11 cellular contexts compared by ENCODE assay signal in the genomic region with DNA sequence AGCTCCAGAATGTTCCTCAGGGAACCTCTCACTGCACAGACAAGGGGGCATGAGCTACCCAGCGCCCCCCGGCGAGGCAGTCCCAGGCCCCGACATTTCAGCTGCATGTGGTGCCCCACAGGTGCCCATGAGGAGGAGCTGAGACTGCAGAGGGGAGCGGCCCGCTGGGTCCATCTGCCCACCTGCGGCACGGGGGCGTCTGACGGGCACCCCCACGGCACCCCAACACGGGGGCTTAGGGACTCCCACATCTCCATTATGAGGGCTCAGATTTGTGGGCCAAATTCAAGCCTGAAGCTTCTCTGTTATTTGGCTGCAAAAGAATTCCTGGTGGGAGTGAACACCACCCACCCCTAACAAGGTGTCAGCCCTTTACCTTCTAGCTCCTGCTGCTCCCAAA.
DNase-seq lines count a peak whose midpoint lies in the region; ATAC-seq and TF ChIP-seq lines count a peak whose summit lies in the region.
"Had no signal": no experiment of that assay in that cellular context is flagged by ENCODE, and none has a peak within 500 bp of the region (broad histone marks: within the 10 kb centered on the region; RNA-seq: fewer than 3 reads in every experiment).

No MANE protein-coding gene starts in this region.

- H3K4me3 ChIP-seq in HUES48 (ENCODE audit: low read depth, low read length), result no peak overlapping the region
- no peak overlapping the region for H3K4me3 ChIP-seq in neuronal stem cell (ENCODE audit: low read length in 2 of 2)
- no peak overlapping the region for H3K4me3 ChIP-seq in lower lobe of right lung
- H3K4me3 ChIP-seq: cardiac muscle cell had no signal

- H3K27ac ChIP-seq in HUES48 (ENCODE audit: low read depth, low read length) (peak overlapping the region; percentile 77), neuronal stem cell (replicated peaks; ENCODE audit: low read length) (no peak overlapping the region), lower lobe of right lung (no peak overlapping the region)
- H3K27ac ChIP-seq: cardiac muscle cell had no signal

- no peak overlapping the region for H2BK120ac ChIP-seq in neuronal stem cell (ENCODE audit: low read depth, low read length)

- H3K27ac Mint-ChIP-seq in activated CD4-positive, alpha-beta T cell treated with anti-CD3 and anti-CD28 coated beads, Interleukin-2, amount 10 ng/mL, durations not matched to agents 24 days and 14 days, result peak overlapping the region; percentile 78
- H3K27ac Mint-ChIP-seq in brain, result peak overlapping the region in 3 of 5 experiments; percentile 86 to 89 (median 89)
- H3K27ac Mint-ChIP-seq: nephron progenitor cell had no signal

- no peak for DNase-seq in activated CD4-positive, alpha-beta T cell treated with anti-CD3 and anti-CD28 coated beads, Interleukin-2, amount 10 ng/mL, durations not matched to agents 24 days and 14 days
- no peak for DNase-seq in activated CD4-positive, alpha-beta T cell treated with anti-CD3 and anti-CD28 coated beads, Interleukin-2, amount 50 U/mL, for 1 hour
- no peak for DNase-seq in neuronal stem cell (ENCODE audit: low spot score)
- DNase-seq in lower lobe of right lung, result no peak
- no peak for DNase-seq in KBM-7
- DNase-seq: DMS79, nephron progenitor cell had no signal

- in situ Hi-C loops in KBM-7 (cut with MboI; ENCODE audit: low pct_unique_long_range_greater_than_20kb, low sequenced_read_pairs), result no loop called here

- TF ChIP-seq CTCF in brain (conservative IDR thresholded peaks at IDR 0.05) (no peak), lower lobe of right lung (IDR thresholded peaks at IDR 0.05) (no peak)

- peak overlapping the region; percentile 65 for H3K18ac ChIP-seq in neuronal stem cell (ENCODE audit: low read length)

- peak overlapping the region; percentile 71 for H3K4me3 Mint-ChIP-seq in activated CD4-positive, alpha-beta T cell treated with anti-CD3 and anti-CD28 coated beads, Interleukin-2, amount 10 ng/mL, durations not matched to agents 24 days and 14 days
- no peak overlapping the region for H3K4me3 Mint-ChIP-seq in brain
- H3K4me3 Mint-ChIP-seq: nephron progenitor cell had no signal

- H3K23ac ChIP-seq in neuronal stem cell (ENCODE audit: low read depth, low read length, poor library complexity), result no peak overlapping the region

- H4K8ac ChIP-seq in neuronal stem cell (ENCODE audit: low read depth, low read length), result no peak overlapping the region

- peak overlapping the region; percentile 73 for H3K14ac ChIP-seq in neuronal stem cell (ENCODE audit: low read length)

- no peaks in the 10 kb centered on the region for H3K27me3 ChIP-seq in HUES48 (ENCODE audit: control insufficient read depth, insufficient read depth, low read length)
- H3K27me3 ChIP-seq in neuronal stem cell (ENCODE audit: control insufficient read depth in 3 of 3, insufficient read depth in 3 of 3, low read depth in 1 of 3, low read length in 3 of 3), result no peaks in the 10 kb centered on the region
- no peaks in the 10 kb centered on the region for H3K27me3 ChIP-seq in lower lobe of right lung (ENCODE audit: low read depth)
- H3K27me3 ChIP-seq: cardiac muscle cell had no signal

- no peak overlapping the region for H2BK12ac ChIP-seq in neuronal stem cell (ENCODE audit: low read length)

- no peak overlapping the region for H2BK5ac ChIP-seq in neuronal stem cell (ENCODE audit: low read length)

- H3K27me3 Mint-ChIP-seq in activated CD4-positive, alpha-beta T cell treated with anti-CD3 and anti-CD28 coated beads, Interleukin-2, amount 10 ng/mL, durations not matched to agents 24 days and 14 days, result peaks cover 3% of the 10 kb centered on the region
- H3K27me3 Mint-ChIP-seq in brain, result peaks cover 17% of the 10 kb centered on the region

- no peak overlapping the region for H3K4me2 ChIP-seq in neuronal stem cell (ENCODE audit: insufficient read depth, low read length, poor library complexity, severe bottlenecking)

- no peak overlapping the region for H3K9ac ChIP-seq in HUES48 (ENCODE audit: low read depth, low read length)
- H3K9ac ChIP-seq in neuronal stem cell (ENCODE audit: low read depth, low read length, poor library complexity), result no peak overlapping the region

- H3K36me3 ChIP-seq in HUES48 (ENCODE audit: control insufficient read depth, insufficient read depth, low read length), result no peaks in the 10 kb centered on the region
- no peaks in the 10 kb centered on the region for H3K36me3 ChIP-seq in neuronal stem cell (replicated peaks in 1 of 2; ENCODE audit: control insufficient read depth in 2 of 2, insufficient read depth in 2 of 2, low read length in 2 of 2)
- H3K36me3 ChIP-seq in lower lobe of right lung, result no peaks in the 10 kb centered on the region
- H3K36me3 ChIP-seq: cardiac muscle cell had no signal

- ATAC-seq in lower lobe of right lung (no peak), GM18867 (IDR thresholded peaks at IDR 0.05; ENCODE audit: unreplicated experiment) (no peak)

- no peak overlapping the region for H3K4ac ChIP-seq in neuronal stem cell (ENCODE audit: low read length)

- H2AFZ ChIP-seq in neuronal stem cell (ENCODE audit: low read length), result no peak overlapping the region

- H3K36me3 Mint-ChIP-seq in activated CD4-positive, alpha-beta T cell treated with anti-CD3 and anti-CD28 coated beads, Interleukin-2, amount 10 ng/mL, durations not matched to agents 24 days and 14 days (ENCODE audit: low read depth), result peaks cover 5% of the 10 kb centered on the region
- H3K36me3 Mint-ChIP-seq in brain, result no peaks in the 10 kb centered on the region

- intact Hi-C loops in activated CD4-positive, alpha-beta T cell treated with anti-CD3 and anti-CD28 coated beads, Interleukin-2, amount 10 ng/mL, durations not matched to agents 24 days and 14 days (cut with micrococcal nuclease), result loop anchor here (1.0 to 5.0 kb wide), 2 partner anchors 13 to 748 kb away; no protein-coding TSS in a partner anchor
- intact Hi-C loops in lower lobe of right lung (cut with DNase I), result no loop called here

- H3K9me3 Mint-ChIP-seq in activated CD4-positive, alpha-beta T cell treated with anti-CD3 and anti-CD28 coated beads, Interleukin-2, amount 10 ng/mL, durations not matched to agents 24 days and 14 days, result peaks cover 1% of the 10 kb centered on the region
- peaks cover 12 to 30% (median 18%) of the 10 kb centered on the region in 5 experiments for H3K9me3 Mint-ChIP-seq in brain

- peak overlapping the region; percentile 47 for H2BK15ac ChIP-seq in neuronal stem cell (ENCODE audit: low read length)

- no peaks in the 10 kb centered on the region for H3K79me1 ChIP-seq in neuronal stem cell (ENCODE audit: low read depth, low read length)

- H3K9me3 ChIP-seq in HUES48 (ENCODE audit: control insufficient read depth, insufficient read depth, low read length), result no peaks in the 10 kb centered on the region
- H3K9me3 ChIP-seq in neuronal stem cell (replicated peaks in 1 of 2; ENCODE audit: control insufficient read depth in 2 of 2, insufficient read depth in 1 of 2, low read depth in 1 of 2, low read length in 2 of 2), result peaks cover 0 to 8% of the 10 kb centered on the region in 2 donors
- peaks cover 3% of the 10 kb centered on the region for H3K9me3 ChIP-seq in lower lobe of right lung

- H3K4me1 Mint-ChIP-seq in activated CD4-positive, alpha-beta T cell treated with anti-CD3 and anti-CD28 coated beads, Interleukin-2, amount 10 ng/mL, durations not matched to agents 24 days and 14 days, result peaks cover 74% of the 10 kb centered on the region
- H3K4me1 Mint-ChIP-seq in brain, result peaks cover 60% of the 10 kb centered on the region

- H3K4me1 ChIP-seq in HUES48 (ENCODE audit: control insufficient read depth, insufficient read depth, low read length), result peaks cover 34% of the 10 kb centered on the region
- H3K4me1 ChIP-seq in neuronal stem cell (ENCODE audit: control insufficient read depth in 2 of 2, insufficient read depth in 1 of 2, low read depth in 1 of 2, low read length in 2 of 2), result peaks cover 0 to 17% of the 10 kb centered on the region in 2 donors
- H3K4me1 ChIP-seq in lower lobe of right lung, result peaks cover 47% of the 10 kb centered on the region

- no peak overlapping the region for H4K91ac ChIP-seq in neuronal stem cell (ENCODE audit: low read depth, low read length, poor library complexity)

- WGBS in neuronal stem cell (ENCODE audit: extremely low coverage in 2 of 2, insufficient read length in 2 of 2, insufficient replicate concordance in 1 of 2), 2 donors, result no CpG with 5 or more reads among the region's 12 CpGs

- H2AK5ac ChIP-seq in neuronal stem cell (ENCODE audit: low read depth, low read length), result peak overlapping the region; percentile 65
